In the genomic region with DNA sequence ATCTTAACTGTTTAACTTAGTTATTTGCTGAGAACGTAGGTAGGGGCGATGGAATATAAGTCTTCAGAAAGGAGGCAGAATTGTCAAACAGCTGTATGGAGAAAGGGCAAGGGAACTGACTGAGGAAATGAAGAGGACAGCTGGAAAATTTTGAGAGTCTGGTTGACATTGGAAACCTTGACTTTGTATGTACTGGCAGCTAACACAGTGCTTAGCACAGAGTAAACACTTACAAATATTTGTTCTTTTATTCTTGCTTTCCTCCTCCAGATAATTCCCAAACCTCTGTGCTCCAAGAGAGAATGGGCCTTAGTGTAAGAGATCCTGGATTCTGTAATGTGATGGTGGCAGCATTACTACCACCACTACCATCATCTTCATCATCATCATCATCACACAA, we compare ENCODE assay signal across 15 cellular contexts.
"Had no signal": no experiment of that assay in that cellular context is flagged by ENCODE, and none has a peak within 500 bp of the region (broad histone marks: within the 10 kb centered on the region; RNA-seq: fewer than 3 reads in every experiment).

No MANE protein-coding gene starts in this region.

- H3K4me3 Mint-ChIP-seq: activated CD4-positive, alpha-beta memory T cell treated with anti-CD3 and anti-CD28 coated beads, Interleukin-2, amount 10 ng/mL, durations not matched to agents 7 days and 5 days; activated CD4-positive, alpha-beta T cell treated with anti-CD3 and anti-CD28 coated beads for 36 hours; activated naive CD8-positive, alpha-beta T cell; endodermal cell; neural crest cell; T-cell had no signal

- H3K36me3 ChIP-seq: transverse colon had no signal

- H3K36me3 Mint-ChIP-seq: activated naive CD8-positive, alpha-beta T cell; T-cell had no signal

- H3K9me3 ChIP-seq: transverse colon had no signal

- H3K27ac ChIP-seq: skin epidermis had no signal

- ATAC-seq: activated CD4-positive, alpha-beta T cell treated with anti-CD3 and anti-CD28 coated beads for 36 hours; left lobe of liver; T-cell had no signal

- H3K27me3 ChIP-seq: transverse colon had no signal

- H3K4me1 Mint-ChIP-seq: activated CD4-positive, alpha-beta memory T cell treated with anti-CD3 and anti-CD28 coated beads, Interleukin-2, amount 10 ng/mL, durations not matched to agents 7 days and 5 days; activated CD4-positive, alpha-beta T cell treated with anti-CD3 and anti-CD28 coated beads for 36 hours; neural crest cell; T-cell had no signal

- H3K9me3 Mint-ChIP-seq: activated CD4-positive, alpha-beta memory T cell treated with anti-CD3 and anti-CD28 coated beads, Interleukin-2, amount 10 ng/mL, durations not matched to agents 7 days and 5 days; endodermal cell; T-cell had no signal

- H3K27ac Mint-ChIP-seq: activated CD4-positive, alpha-beta memory T cell treated with anti-CD3 and anti-CD28 coated beads, Interleukin-2, amount 10 ng/mL, durations not matched to agents 7 days and 5 days; activated CD4-positive, alpha-beta T cell treated with anti-CD3 and anti-CD28 coated beads for 36 hours; activated naive CD8-positive, alpha-beta T cell; endodermal cell; T-cell had no signal

- DNase-seq: activated CD4-positive, alpha-beta memory T cell treated with anti-CD3 and anti-CD28 coated beads, Interleukin-2, amount 10 ng/mL, durations not matched to agents 7 days and 5 days; activated CD4-positive, alpha-beta T cell treated with anti-CD3 and anti-CD28 coated beads for 36 hours; activated gamma-delta T cell; activated T-cell treated with anti-CD3 and anti-CD28 coated beads, Interleukin-2, amount 50 U/mL, for 48 hours; amygdala; endodermal cell; erythroblast; hypothalamus; T-cell; T1000; transverse colon had no signal

- H3K4me3 ChIP-seq: skin epidermis, transverse colon had no signal

- H3K4me1 ChIP-seq: transverse colon had no signal
